Comparison of ENCODE assay signal across 1 cellular context in the genomic region with DNA sequence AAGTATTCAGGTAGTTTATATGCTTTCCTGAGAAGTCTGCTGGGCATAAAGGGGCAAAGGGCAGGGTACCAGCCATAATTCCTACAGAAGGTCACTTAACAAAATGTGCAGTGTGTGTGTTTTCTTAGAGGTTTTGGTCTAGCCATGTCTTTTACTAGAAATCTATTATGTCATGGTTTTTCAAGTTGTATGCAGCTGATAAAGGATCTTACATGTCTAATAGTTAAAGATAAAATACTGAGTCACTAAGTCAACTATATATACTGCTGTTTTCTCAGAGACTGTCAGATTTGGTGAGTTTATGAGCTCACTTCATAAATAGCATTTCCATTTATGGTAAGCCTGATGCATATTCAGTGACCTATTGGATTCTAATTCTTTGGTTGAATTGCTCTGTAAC.
TF ChIP-seq lines count a peak whose summit lies in the region.

No MANE protein-coding gene starts in this region.

TF ChIP-seq in HEK293, 187 proteins besides CTCF, POLR2A, EP300 and RAD21 (continued from another document and continues in another):
- no peak for TF ChIP-seq ZNF148 (tag by site-specific recombination; IDR thresholded peaks at IDR 0.05; ENCODE audit: borderline replicate concordance)
- TF ChIP-seq ZNF529 (tag by site-specific recombination; IDR thresholded peaks at IDR 0.05; ENCODE audit: insufficient replicate concordance) = no peak
- TF ChIP-seq TRIM28 (IDR thresholded peaks at IDR 0.05; ENCODE audit: borderline replicate concordance, low read length) = no peak
- no peak for TF ChIP-seq ZNF354C (tag by site-specific recombination; IDR thresholded peaks at IDR 0.05; ENCODE audit: borderline replicate concordance, low read depth)
- no peak for TF ChIP-seq MZF1 (tag by site-specific recombination; IDR thresholded peaks at IDR 0.05; ENCODE audit: borderline replicate concordance)
- TF ChIP-seq SP2 (tag by site-specific recombination; IDR thresholded peaks at IDR 0.05) = no peak
- no peak for TF ChIP-seq ZNF707 (tag by site-specific recombination; IDR thresholded peaks at IDR 0.05)
- TF ChIP-seq RBAK (tag by site-specific recombination; IDR thresholded peaks at IDR 0.05) = no peak
- TF ChIP-seq ZNF132 (tag by site-specific recombination; IDR thresholded peaks at IDR 0.05; ENCODE audit: borderline replicate concordance) = no peak
- TF ChIP-seq ZNF776 (tag by site-specific recombination; IDR thresholded peaks at IDR 0.05; ENCODE audit: borderline replicate concordance) = no peak
- no peak for TF ChIP-seq ZNF530 (tag by site-specific recombination; IDR thresholded peaks at IDR 0.05; ENCODE audit: low read depth)
- 0 out of 2 replicates have a peak, but pooled peaks have one; percentile 13 for TF ChIP-seq ATF2 (tag by site-specific recombination; IDR thresholded peaks at IDR 0.05; ENCODE audit: low read depth)
- TF ChIP-seq, protein P1, sequence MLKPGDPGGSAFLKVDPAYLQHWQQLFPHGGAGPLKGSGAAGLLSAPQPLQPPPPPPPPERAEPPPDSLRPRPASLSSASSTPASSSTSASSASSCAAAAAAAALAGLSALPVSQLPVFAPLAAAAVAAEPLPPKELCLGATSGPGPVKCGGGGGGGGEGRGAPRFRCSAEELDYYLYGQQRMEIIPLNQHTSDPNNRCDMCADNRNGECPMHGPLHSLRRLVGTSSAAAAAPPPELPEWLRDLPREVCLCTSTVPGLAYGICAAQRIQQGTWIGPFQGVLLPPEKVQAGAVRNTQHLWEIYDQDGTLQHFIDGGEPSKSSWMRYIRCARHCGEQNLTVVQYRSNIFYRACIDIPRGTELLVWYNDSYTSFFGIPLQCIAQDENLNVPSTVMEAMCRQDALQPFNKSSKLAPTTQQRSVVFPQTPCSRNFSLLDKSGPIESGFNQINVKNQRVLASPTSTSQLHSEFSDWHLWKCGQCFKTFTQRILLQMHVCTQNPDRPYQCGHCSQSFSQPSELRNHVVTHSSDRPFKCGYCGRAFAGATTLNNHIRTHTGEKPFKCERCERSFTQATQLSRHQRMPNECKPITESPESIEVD (tag by site-specific recombination; IDR thresholded peaks at IDR 0.05) = peak; percentile 66
- TF ChIP-seq SALL2 (tag by site-specific recombination; IDR thresholded peaks at IDR 0.05; ENCODE audit: borderline replicate concordance) = no peak
- TF ChIP-seq SETDB1 (IDR thresholded peaks at IDR 0.05; ENCODE audit: insufficient read length, low read length) = no peak
- TF ChIP-seq ZNF157 (tag by site-specific recombination; IDR thresholded peaks at IDR 0.05) = no peak
- no peak for TF ChIP-seq ZNF76 (tag by site-specific recombination; IDR thresholded peaks at IDR 0.05; ENCODE audit: borderline replicate concordance, low read depth)
- no peak for TF ChIP-seq ZNF394 (tag by site-specific recombination; IDR thresholded peaks at IDR 0.05; ENCODE audit: borderline replicate concordance)
- no peak for TF ChIP-seq GFI1B (tag by site-specific recombination; IDR thresholded peaks at IDR 0.05)
- TF ChIP-seq ZNF169 (tag by site-specific recombination; IDR thresholded peaks at IDR 0.05) = no peak
- TF ChIP-seq ZNF621 (tag by site-specific recombination; IDR thresholded peaks at IDR 0.05) = no peak
- no peak for TF ChIP-seq ZNF404 (tag by site-specific recombination; IDR thresholded peaks at IDR 0.05)
- no peak for TF ChIP-seq PATZ1 (tag by site-specific recombination; IDR thresholded peaks at IDR 0.05)
- TF ChIP-seq, protein P2, sequence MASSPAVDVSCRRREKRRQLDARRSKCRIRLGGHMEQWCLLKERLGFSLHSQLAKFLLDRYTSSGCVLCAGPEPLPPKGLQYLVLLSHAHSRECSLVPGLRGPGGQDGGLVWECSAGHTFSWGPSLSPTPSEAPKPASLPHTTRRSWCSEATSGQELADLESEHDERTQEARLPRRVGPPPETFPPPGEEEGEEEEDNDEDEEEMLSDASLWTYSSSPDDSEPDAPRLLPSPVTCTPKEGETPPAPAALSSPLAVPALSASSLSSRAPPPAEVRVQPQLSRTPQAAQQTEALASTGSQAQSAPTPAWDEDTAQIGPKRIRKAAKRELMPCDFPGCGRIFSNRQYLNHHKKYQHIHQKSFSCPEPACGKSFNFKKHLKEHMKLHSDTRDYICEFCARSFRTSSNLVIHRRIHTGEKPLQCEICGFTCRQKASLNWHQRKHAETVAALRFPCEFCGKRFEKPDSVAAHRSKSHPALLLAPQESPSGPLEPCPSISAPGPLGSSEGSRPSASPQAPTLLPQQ (tag by site-specific recombination; IDR thresholded peaks at IDR 0.05) = no peak
- TF ChIP-seq, protein P3, sequence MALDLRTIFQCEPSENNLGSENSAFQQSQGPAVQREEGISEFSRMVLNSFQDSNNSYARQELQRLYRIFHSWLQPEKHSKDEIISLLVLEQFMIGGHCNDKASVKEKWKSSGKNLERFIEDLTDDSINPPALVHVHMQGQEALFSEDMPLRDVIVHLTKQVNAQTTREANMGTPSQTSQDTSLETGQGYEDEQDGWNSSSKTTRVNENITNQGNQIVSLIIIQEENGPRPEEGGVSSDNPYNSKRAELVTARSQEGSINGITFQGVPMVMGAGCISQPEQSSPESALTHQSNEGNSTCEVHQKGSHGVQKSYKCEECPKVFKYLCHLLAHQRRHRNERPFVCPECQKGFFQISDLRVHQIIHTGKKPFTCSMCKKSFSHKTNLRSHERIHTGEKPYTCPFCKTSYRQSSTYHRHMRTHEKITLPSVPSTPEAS (tag by site-specific recombination; IDR thresholded peaks at IDR 0.05) = no peak
- TF ChIP-seq PBX3 (CRISPR knock-in tag; IDR thresholded peaks at IDR 0.05) = no peak
- no peak for TF ChIP-seq ZNF473 (tag by site-specific recombination; IDR thresholded peaks at IDR 0.05)
- TF ChIP-seq, protein P4, sequence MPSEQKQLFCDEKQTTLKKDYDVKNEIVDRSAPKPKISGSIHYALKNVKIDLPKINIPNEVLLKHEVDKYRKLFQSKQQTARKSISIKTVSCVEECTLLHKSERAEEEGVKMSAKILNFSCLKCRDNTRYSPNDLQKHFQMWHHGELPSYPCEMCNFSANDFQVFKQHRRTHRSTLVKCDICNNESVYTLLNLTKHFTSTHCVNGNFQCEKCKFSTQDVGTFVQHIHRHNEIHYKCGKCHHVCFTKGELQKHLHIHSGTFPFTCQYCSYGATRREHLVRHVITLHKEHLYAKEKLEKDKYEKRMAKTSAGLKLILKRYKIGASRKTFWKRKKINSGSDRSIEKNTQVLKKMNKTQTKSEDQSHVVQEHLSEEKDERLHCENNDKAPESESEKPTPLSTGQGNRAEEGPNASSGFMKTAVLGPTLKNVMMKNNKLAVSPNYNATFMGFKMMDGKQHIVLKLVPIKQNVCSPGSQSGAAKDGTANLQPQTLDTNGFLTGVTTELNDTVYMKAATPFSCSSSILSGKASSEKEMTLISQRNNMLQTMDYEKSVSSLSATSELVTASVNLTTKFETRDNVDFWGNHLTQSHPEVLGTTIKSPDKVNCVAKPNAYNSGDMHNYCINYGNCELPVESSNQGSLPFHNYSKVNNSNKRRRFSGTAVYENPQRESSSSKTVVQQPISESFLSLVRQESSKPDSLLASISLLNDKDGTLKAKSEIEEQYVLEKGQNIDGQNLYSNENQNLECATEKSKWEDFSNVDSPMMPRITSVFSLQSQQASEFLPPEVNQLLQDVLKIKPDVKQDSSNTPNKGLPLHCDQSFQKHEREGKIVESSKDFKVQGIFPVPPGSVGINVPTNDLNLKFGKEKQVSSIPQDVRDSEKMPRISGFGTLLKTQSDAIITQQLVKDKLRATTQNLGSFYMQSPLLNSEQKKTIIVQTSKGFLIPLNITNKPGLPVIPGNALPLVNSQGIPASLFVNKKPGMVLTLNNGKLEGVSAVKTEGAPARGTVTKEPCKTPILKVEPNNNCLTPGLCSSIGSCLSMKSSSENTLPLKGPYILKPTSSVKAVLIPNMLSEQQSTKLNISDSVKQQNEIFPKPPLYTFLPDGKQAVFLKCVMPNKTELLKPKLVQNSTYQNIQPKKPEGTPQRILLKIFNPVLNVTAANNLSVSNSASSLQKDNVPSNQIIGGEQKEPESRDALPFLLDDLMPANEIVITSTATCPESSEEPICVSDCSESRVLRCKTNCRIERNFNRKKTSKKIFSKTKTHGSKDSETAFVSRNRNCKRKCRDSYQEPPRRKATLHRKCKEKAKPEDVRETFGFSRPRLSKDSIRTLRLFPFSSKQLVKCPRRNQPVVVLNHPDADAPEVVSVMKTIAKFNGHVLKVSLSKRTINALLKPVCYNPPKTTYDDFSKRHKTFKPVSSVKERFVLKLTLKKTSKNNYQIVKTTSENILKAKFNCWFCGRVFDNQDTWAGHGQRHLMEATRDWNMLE (tag by site-specific recombination; conservative IDR thresholded peaks at IDR 0.05; ENCODE audit: low read depth) = no peak
- TF ChIP-seq ZNF146 (tag by site-specific recombination; IDR thresholded peaks at IDR 0.05) = no peak
- TF ChIP-seq YY1 (tag by site-specific recombination; IDR thresholded peaks at IDR 0.05) = no peak
- TF ChIP-seq ZNF423 (tag by site-specific recombination; IDR thresholded peaks at IDR 0.05) = no peak
- TF ChIP-seq ZNF660 (tag by site-specific recombination; IDR thresholded peaks at IDR 0.05) = no peak
- TF ChIP-seq, protein P5, sequence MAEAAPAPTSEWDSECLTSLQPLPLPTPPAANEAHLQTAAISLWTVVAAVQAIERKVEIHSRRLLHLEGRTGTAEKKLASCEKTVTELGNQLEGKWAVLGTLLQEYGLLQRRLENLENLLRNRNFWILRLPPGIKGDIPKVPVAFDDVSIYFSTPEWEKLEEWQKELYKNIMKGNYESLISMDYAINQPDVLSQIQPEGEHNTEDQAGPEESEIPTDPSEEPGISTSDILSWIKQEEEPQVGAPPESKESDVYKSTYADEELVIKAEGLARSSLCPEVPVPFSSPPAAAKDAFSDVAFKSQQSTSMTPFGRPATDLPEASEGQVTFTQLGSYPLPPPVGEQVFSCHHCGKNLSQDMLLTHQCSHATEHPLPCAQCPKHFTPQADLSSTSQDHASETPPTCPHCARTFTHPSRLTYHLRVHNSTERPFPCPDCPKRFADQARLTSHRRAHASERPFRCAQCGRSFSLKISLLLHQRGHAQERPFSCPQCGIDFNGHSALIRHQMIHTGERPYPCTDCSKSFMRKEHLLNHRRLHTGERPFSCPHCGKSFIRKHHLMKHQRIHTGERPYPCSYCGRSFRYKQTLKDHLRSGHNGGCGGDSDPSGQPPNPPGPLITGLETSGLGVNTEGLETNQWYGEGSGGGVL (tag by site-specific recombination; IDR thresholded peaks at IDR 0.05) = no peak
- no peak for TF ChIP-seq ZNF561 (tag by site-specific recombination; IDR thresholded peaks at IDR 0.05; ENCODE audit: borderline replicate concordance)
- TF ChIP-seq ZNF670 (tag by site-specific recombination; IDR thresholded peaks at IDR 0.05; ENCODE audit: low read depth) = no peak
- TF ChIP-seq ZNF223 (tag by site-specific recombination; IDR thresholded peaks at IDR 0.05) = no peak
- peak; percentile 58 for TF ChIP-seq ZEB2 (tag by site-specific recombination; IDR thresholded peaks at IDR 0.05)
- no peak for TF ChIP-seq ZXDB (tag by site-specific recombination; IDR thresholded peaks at IDR 0.05)
- TF ChIP-seq MYNN (tag by site-specific recombination; IDR thresholded peaks at IDR 0.05; ENCODE audit: borderline replicate concordance) = no peak
